Comparison of ENCODE assay signal across 10 cellular contexts in the genomic region with DNA sequence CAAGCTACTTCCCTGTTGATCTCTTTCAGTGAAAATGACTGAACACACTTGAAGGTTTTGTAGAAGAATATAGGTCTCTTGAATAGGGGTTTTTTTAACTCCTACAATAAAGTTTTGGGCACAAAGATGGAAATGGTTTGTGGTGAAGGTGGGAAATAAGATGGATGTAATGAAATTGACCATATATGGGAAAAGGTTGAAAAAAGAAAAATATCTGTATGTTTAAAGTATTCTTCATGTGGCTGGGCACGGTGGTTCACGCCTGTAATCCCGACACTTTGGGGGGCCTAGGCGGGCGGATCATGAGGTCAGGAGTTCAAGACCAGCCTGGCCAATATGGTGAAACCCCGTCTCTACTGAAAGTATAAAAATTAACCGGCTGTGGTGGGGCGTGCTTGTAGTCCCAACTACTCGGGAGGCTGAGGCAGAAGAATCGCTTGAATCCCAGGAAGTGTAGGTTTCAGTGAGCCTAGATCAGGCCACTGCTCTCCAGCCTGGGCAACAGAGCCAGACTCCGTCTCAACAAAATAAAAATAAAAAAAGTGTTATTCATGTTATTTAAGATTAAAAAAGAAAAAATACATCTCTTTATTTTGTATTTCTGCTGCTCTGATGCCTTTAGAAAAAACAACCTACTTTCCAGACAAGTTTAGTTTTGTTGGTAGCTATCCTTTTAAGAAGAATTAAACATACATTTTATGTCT. TPM values are rescaled to one million over a fixed set of nuclear protein-coding genes. Genes with fewer than 3 reads are reported as not detected.
DNase-seq lines count a peak whose midpoint lies in the region; ATAC-seq and TF ChIP-seq lines count a peak whose summit lies in the region.
"Had no signal": no experiment of that assay in that cellular context is flagged by ENCODE, and none has a peak within 500 bp of the region (broad histone marks: within the 10 kb centered on the region; RNA-seq: fewer than 3 reads in every experiment).

No MANE protein-coding gene starts in this region.

- peaks cover 39% of the 10 kb centered on the region for H4K20me1 ChIP-seq in hepatocyte (ENCODE audit: insufficient read depth, poor library complexity, severe bottlenecking)

- intact Hi-C loops in A673 (cut with micrococcal nuclease; ENCODE audit: unreplicated experiment): no loop called here
- intact Hi-C loops in Panc1 (cut with micrococcal nuclease; ENCODE audit: unreplicated experiment): no loop called here

- peak overlapping the region; percentile 75 for H3K4me3 ChIP-seq in A673 (ENCODE audit: low read depth, low read length, poor library complexity, severe bottlenecking)
- H3K4me3 ChIP-seq in Panc1 (ENCODE audit: low read depth in 2 of 2, low read length in 2 of 2): peak overlapping the region; percentile 65 to 71; a peak in 2 of 4 replicates
- no peak overlapping the region for H3K4me3 ChIP-seq in hepatocyte

- WGBS in hepatocyte (ENCODE audit: low lambda C conversion rate, missing lambda C conversion rate): 94% methylated on average over 11 of the region's 11 CpGs

- peaks cover 68% of the 10 kb centered on the region for H3K79me2 ChIP-seq in hepatocyte

- H3K9me2 ChIP-seq in hepatocyte (replicated peaks; ENCODE audit: insufficient read depth): no peaks in the 10 kb centered on the region

- CTCF ChIA-PET in A673 (lab: Charles Lee): no interaction called here
- CTCF ChIA-PET in Panc1 (lab: Charles Lee): no interaction called here

- POLR2A ChIA-PET in A673 (lab: Charles Lee; ENCODE audit: low non-redundant PET): no interaction called here
- POLR2A ChIA-PET in Panc1 (lab: Charles Lee): no interaction called here

- BruUV-seq in A673 (replicated peaks; lab: Mats Ljungman, UMichigan) (no TSS peak), Panc1 (replicated peaks; lab: Mats Ljungman, UMichigan) (no TSS peak)

- no peaks in the 10 kb centered on the region for H3K27me3 ChIP-seq in A673 (replicated peaks; ENCODE audit: insufficient read depth, low read depth, low read length, poor library complexity)
- no peaks in the 10 kb centered on the region for H3K27me3 ChIP-seq in Panc1 (ENCODE audit: control insufficient read depth, insufficient read depth, low read length)
- no peaks in the 10 kb centered on the region for H3K27me3 ChIP-seq in hepatocyte

- ATAC-seq in Panc1 (no peak), GM19395 (IDR thresholded peaks at IDR 0.05; ENCODE audit: unreplicated experiment) (no peak), GM18907 (IDR thresholded peaks at IDR 0.05; ENCODE audit: unreplicated experiment) (no peak), HG02763 (IDR thresholded peaks at IDR 0.05; ENCODE audit: unreplicated experiment) (no peak)

- H3K27ac ChIP-seq in A673 (ENCODE audit: low read depth, low read length, poor library complexity, severe bottlenecking) (peak overlapping the region; percentile 8), Panc1 (ENCODE audit: low read length) (no peak overlapping the region), hepatocyte (no peak overlapping the region)

- TF ChIP-seq CTCF in A673 (conservative IDR thresholded peaks at IDR 0.05; ENCODE audit: low read depth, low read length): no peak
- TF ChIP-seq CTCF in Panc1 (IDR thresholded peaks at IDR 0.05): no peak
- no peak for TF ChIP-seq CTCF in hepatocyte (IDR thresholded peaks at IDR 0.05; ENCODE audit: poor library complexity)

- no peak for DNase-seq in A673 (ENCODE audit: low spot score)
- DNase-seq in Panc1 (ENCODE audit: low read depth, low spot score): no peak
- no peak for DNase-seq in hepatocyte (ENCODE audit: low spot score)
- no peak for DNase-seq in effector CD4-positive, alpha-beta T cell
- DNase-seq: foreskin fibroblast, SHP77 had no signal

- H3K36me3 ChIP-seq in A673 (ENCODE audit: insufficient read depth, low read length, poor library complexity, severe bottlenecking) (no peaks in the 10 kb centered on the region), ES-I3 (ENCODE audit: insufficient read depth, low read length) (no peaks in the 10 kb centered on the region), Panc1 (ENCODE audit: control insufficient read depth, insufficient read depth, low read length) (no peaks in the 10 kb centered on the region; the same call in 1 of the 2 replicates), hepatocyte (replicated peaks; ENCODE audit: insufficient read depth, low read depth) (no peaks in the 10 kb centered on the region)

- H3K4me1 ChIP-seq in A673 (ENCODE audit: insufficient read depth, low read length, poor library complexity, severe bottlenecking): peaks cover 5% of the 10 kb centered on the region
- no peaks in the 10 kb centered on the region for H3K4me1 ChIP-seq in ES-I3 (ENCODE audit: insufficient read depth, low read length)
- H3K4me1 ChIP-seq in Panc1 (ENCODE audit: control insufficient read depth, insufficient read depth, low read length): peaks cover 11% of the 10 kb centered on the region; the same call in 1 of the 2 replicates
- peaks cover 15% of the 10 kb centered on the region for H3K4me1 ChIP-seq in hepatocyte (ENCODE audit: insufficient read depth)

- H2AFZ ChIP-seq in hepatocyte: no peak overlapping the region

- no peaks in the 10 kb centered on the region for H3K9me3 ChIP-seq in A673 (ENCODE audit: low read depth, low read length, poor library complexity, severe bottlenecking)
- H3K9me3 ChIP-seq in ES-I3 (ENCODE audit: control insufficient read depth, insufficient read depth, low read length): no peaks in the 10 kb centered on the region
- H3K9me3 ChIP-seq in Panc1 (ENCODE audit: control insufficient read depth, insufficient read depth, low read depth, low read length): no peaks in the 10 kb centered on the region
- H3K9me3 ChIP-seq in hepatocyte (ENCODE audit: low read depth): no peaks in the 10 kb centered on the region

- H3K9ac ChIP-seq in ES-I3 (ENCODE audit: low read depth, low read length): peak overlapping the region; percentile 14; the same call in 1 of the 2 replicates

- in situ Hi-C loops in Panc1 (cut with HindIII; ENCODE audit: low pct_unique_long_range_greater_than_20kb, low sequenced_read_pairs): no loop called here

- H3K4me2 ChIP-seq in hepatocyte: peak overlapping the region; percentile 72

RNA-seq across cellular contexts. Expression of gene RBM27, which starts 2.2 kb away (rescaled TPM):
- total RNA-seq in A673 (2021) (33.2 and 33.3 TPM in 2 replicates), Panc1 (2021; ENCODE audit: unreplicated experiment) (22.5 TPM), hepatocyte (17.5 and 28.8 TPM in 2 replicates)
- polyA plus RNA-seq in Panc1 (2012; ENCODE audit: insufficient read length): 7.6 TPM
- polyA plus RNA-seq in hepatocyte: 3.0 TPM in 2 replicates

RNA-seq across cellular contexts. Expression of gene LARS1, which starts 23.2 kb away (rescaled TPM):
- total RNA-seq in A673 (2021) (256 and 271 TPM in 2 replicates), Panc1 (2021; ENCODE audit: unreplicated experiment) (137 TPM), hepatocyte (69.5 and 71.2 TPM in 2 replicates)
- polyA plus RNA-seq in Panc1 (2012; ENCODE audit: insufficient read length): 79.9 TPM
- polyA plus RNA-seq in hepatocyte: 64.3 and 78.6 TPM in 2 replicates
